11 cellular contexts compared by ENCODE assay signal in genomic region chr4:38531126-38531737, GRCh38.
DNase-seq lines count a peak whose midpoint lies in the region; ATAC-seq and TF ChIP-seq lines count a peak whose summit lies in the region.
"Had no signal": no experiment of that assay in that cellular context is flagged by ENCODE, and none has a peak within 500 bp of the region (broad histone marks: within the 10 kb centered on the region; RNA-seq: fewer than 3 reads in every experiment).

No MANE protein-coding gene starts in this region.

- H3K4me3 ChIP-seq in HFF-Myc (replicated peaks; ENCODE audit: low read depth, low read length) (no peak overlapping the region), PC-9 (no peak overlapping the region)

- CTCF ChIA-PET in PC-9 (lab: Charles Lee) = no interaction called here

- H3K27ac Mint-ChIP-seq in type B pancreatic cell = no peak overlapping the region

- no TSS peak for BruUV-seq in PC-9 (replicated peaks; lab: Mats Ljungman, UMichigan)

- H3K27me3 Mint-ChIP-seq in type B pancreatic cell = no peaks in the 10 kb centered on the region

- peak overlapping the region; percentile 88; the same call in 1 of the 2 replicates for H3K27ac ChIP-seq in PC-9
- H3K27ac ChIP-seq: C4-2B had no signal

- no peak overlapping the region for H3K4me3 Mint-ChIP-seq in type B pancreatic cell

- H3K9me3 ChIP-seq in PC-9 (ENCODE audit: insufficient read depth, low read depth) = no peaks in the 10 kb centered on the region

- no peaks in the 10 kb centered on the region for H4K20me1 ChIP-seq in PC-9 (ENCODE audit: insufficient read depth)

- H3K4me1 Mint-ChIP-seq in type B pancreatic cell (ENCODE audit: unreplicated experiment) = peaks cover 15% of the 10 kb centered on the region

- no peak overlapping the region for H3K4me2 ChIP-seq in PC-9

- H3K9me3 Mint-ChIP-seq in type B pancreatic cell = no peaks in the 10 kb centered on the region

- no peaks in the 10 kb centered on the region for H3K27me3 ChIP-seq in PC-9 (ENCODE audit: insufficient read depth, low read depth)

- DNase-seq in Ammon's horn (ENCODE audit: low spot score) (peak; percentile 34), HFF-Myc (ENCODE audit: extremely low read depth, low read depth) (peak; percentile 2), PC-9 (no peak), iris pigment epithelial cell (ENCODE audit: low read depth) (peak; percentile 24), type B pancreatic cell (ENCODE audit: extremely low spot score, unreplicated experiment) (no peak)
- DNase-seq in activated CD4-positive, alpha-beta T cell treated with anti-CD3 and anti-CD28 coated beads for 4 hours = no peak
- DNase-seq in activated naive CD4-positive, alpha-beta T cell treated with Interleukin-2 at 50 U/mL for 16 hours = no peak
- DNase-seq: activated naive CD4-positive, alpha-beta T cell; MV-4-11 had no signal

- H3K79me2 ChIP-seq in PC-9 (ENCODE audit: low read depth) = no peaks in the 10 kb centered on the region

- H3K36me3 Mint-ChIP-seq in type B pancreatic cell = peaks cover 3% of the 10 kb centered on the region

- no peak for ATAC-seq in GM18517 (IDR thresholded peaks at IDR 0.05; ENCODE audit: unreplicated experiment)

- H2AFZ ChIP-seq in PC-9 = no peak overlapping the region

- H3F3A ChIP-seq in PC-9 (ENCODE audit: insufficient read depth, low read depth) = peaks cover 12% of the 10 kb centered on the region; the same call in 1 of the 2 replicates

- no peaks in the 10 kb centered on the region for H3K9me2 ChIP-seq in PC-9 (ENCODE audit: insufficient read depth)

- POLR2A ChIA-PET in PC-9 (lab: Charles Lee; ENCODE audit: unreplicated experiment) = interaction anchor here (0.6 kb wide), 1 partner anchor 44 kb away, joined by 4 read pairs; no protein-coding TSS in a partner anchor

- H3K36me3 ChIP-seq in PC-9 (ENCODE audit: low read depth) = no peaks in the 10 kb centered on the region

- TF ChIP-seq CTCF in HFF-Myc (IDR thresholded peaks at IDR 0.05; ENCODE audit: low read depth, low read length, missing control alignments) (no peak), PC-9 (conservative IDR thresholded peaks at IDR 0.05) (no peak), type B pancreatic cell (conservative IDR thresholded peaks at IDR 0.05) (no peak)

- peaks cover 26% of the 10 kb centered on the region for H3K4me1 ChIP-seq in PC-9 (replicated peaks; ENCODE audit: insufficient read depth)

- intact Hi-C loops in PC-9 (cut with micrococcal nuclease; ENCODE audit: unreplicated experiment) = no loop called here

Comparison
In these comparisons a context has a peak if more than half of its experiments do, and no peak if none do; other contexts are left out.
1. DNase-seq: peak in Ammon's horn (single experiment), HFF-Myc (single experiment) and iris pigment epithelial cell (single experiment); none in PC-9 (0 of 2), activated CD4-positive, alpha-beta T cell treated with anti-CD3 and anti-CD28 coated beads for 4 hours (0 of 2), type B pancreatic cell (single experiment) and activated naive CD4-positive, alpha-beta T cell treated with Interleukin-2 at 50 U/mL for 16 hours (single experiment).